ENCODE assay signal across 8 cellular contexts in genomic region chr17:42194133-42194899, GRCh38. TPM values are rescaled to one million over a fixed set of nuclear protein-coding genes. Genes with fewer than 3 reads are reported as not detected.
A peak's percentile ranks its signal among the peaks of the same experiment; 100 is the strongest.
DNase-seq lines count a peak whose midpoint lies in the region; ATAC-seq and TF ChIP-seq lines count a peak whose summit lies in the region.

TSS of gene GHDC (minus strand) at chr17:42194494. CDS start at chr17:42193581, 913 bp downstream.

- peak within 1 kb of the TSS; percentile 65 to 66 for H3K4me3 ChIP-seq in ascending aorta
- H3K4me3 ChIP-seq in aorta (ENCODE audit: low read length in 2 of 2) = peak within 1 kb of the TSS; percentile 72 to 79

- peaks cover 0 to under 1% of the 10 kb centered on the region in 2 donors for H3K36me3 ChIP-seq in ascending aorta
- peaks cover 0 to under 1% of the 10 kb centered on the region in 2 donors for H3K36me3 ChIP-seq in aorta (ENCODE audit: control insufficient read depth in 1 of 2, insufficient read depth in 2 of 2, low read length in 1 of 2)

- H3K4me1 Mint-ChIP-seq in T-helper 17 cell = peaks cover 22% of the 10 kb centered on the region

- CTCF ChIA-PET in GM10248 (lab: Yijun Ruan, JAX) = interaction anchor here (1.0 to 4.4 kb wide), 10 partner anchors 8 to 209 kb away, joined by 3 to 27 read pairs (median 6); partner anchors contain the start of genes HCRT, KCNH4 and NKIRAS2

- intact Hi-C loops in ascending aorta (cut with DNase I) = loop anchor here (5.0 kb wide), 1 partner anchor 83 kb away; the partner anchor contains the start of gene STAT5B
- intact Hi-C loops in aorta (cut with DNase I) = no loop called here

- H3K36me3 Mint-ChIP-seq in T-helper 17 cell (ENCODE audit: low read depth) = no peaks in the 10 kb centered on the region

- H3K9me3 ChIP-seq in T-helper 17 cell (ENCODE audit: control insufficient read depth, low read length, poor library complexity, severe bottlenecking) = no peaks in the 10 kb centered on the region
- no peaks in the 10 kb centered on the region for H3K9me3 ChIP-seq in ascending aorta
- no peaks in the 10 kb centered on the region for H3K9me3 ChIP-seq in aorta (ENCODE audit: control insufficient read depth, low read length)

- peak within 1 kb of the TSS; percentile 95 for H3K4me3 Mint-ChIP-seq in T-helper 17 cell

- TF ChIP-seq CTCF in GM10248 (IDR thresholded peaks at IDR 0.05; ENCODE audit: control extremely low read depth, extremely low read depth, low read depth, missing control alignments) (no peak), ascending aorta (IDR thresholded peaks at IDR 0.05) (no peak)

- H3K4me1 ChIP-seq in ascending aorta = peaks cover 7 to 16% of the 10 kb centered on the region in 2 donors
- no peaks in the 10 kb centered on the region for H3K4me1 ChIP-seq in aorta (ENCODE audit: control insufficient read depth in 1 of 2, insufficient read depth in 2 of 2, low read length in 2 of 2)

- peak within 1 kb of the TSS; percentile 92 for H3K27ac Mint-ChIP-seq in T-helper 17 cell

- POLR2A ChIA-PET in GM10248 (lab: Yijun Ruan, JAX) = interaction anchor here (0.5 to 0.7 kb wide), 2 partner anchors 170 to 218 kb away, joined by 3 to 6 read pairs; no protein-coding TSS in a partner anchor

- WGBS in aorta, 2 donors = 22 to 26% methylated on average over 21 of the region's 21 CpGs

- peak; percentile 83 for ATAC-seq in HG02588 (IDR thresholded peaks at IDR 0.05; ENCODE audit: unreplicated experiment)
- peak; percentile 97 for ATAC-seq in T-helper 17 cell
- peak; percentile 93 for ATAC-seq in aorta (ENCODE audit: low FRiP score)

- peak within 1 kb of the TSS; percentile 59 to 67 for H3K27ac ChIP-seq in ascending aorta
- peak within 1 kb of the TSS in 1 of 2 donors; percentile 61 for H3K27ac ChIP-seq in aorta (ENCODE audit: low read depth in 1 of 2, low read length in 2 of 2)

- peak; percentile 90 for DNase-seq in GM10248 (ENCODE audit: extremely low spot score)
- peak; percentile 88 for DNase-seq in NCI-H146 (lab: John Stamatoyannopoulos, UW)
- peak; percentile 43 to 61 (median 60) for DNase-seq in T-helper 17 cell
- peak; percentile 45 to 94 for DNase-seq in ascending aorta (ENCODE audit: low spot score in 2 of 2)
- DNase-seq in hepatic stellate cell (ENCODE audit: low spot score) = peak; percentile 92
- peak; percentile 91 for DNase-seq in retina
- DNase-seq in aorta = peak; percentile 91 to 92

- H3K27me3 ChIP-seq in ascending aorta = no peaks in the 10 kb centered on the region
- H3K27me3 ChIP-seq in aorta (ENCODE audit: control insufficient read depth in 1 of 2, insufficient read depth in 2 of 2, low read length in 1 of 2) = no peaks in the 10 kb centered on the region

- no peaks in the 10 kb centered on the region for H3K27me3 Mint-ChIP-seq in T-helper 17 cell

RNA-seq across cellular contexts. Expression of gene GHDC, which starts in this region (rescaled TPM):
- total RNA-seq in T-helper 17 cell (10 to 100 TPM; 12.4 to 13.5 TPM), ascending aorta (94.3 TPM), aorta (10 to 100 TPM; 17.3 to 26.0 TPM)
- polyA plus RNA-seq in aorta = 10 to 100 TPM; 13.1 to 27.5 TPM
